Comparison of ENCODE assay signal across 8 cellular contexts in genomic region chr13:52454459-52454824, GRCh38. TPM values are rescaled to one million over a fixed set of nuclear protein-coding genes. Genes with fewer than 3 reads are reported as not detected.
DNase-seq lines count a peak whose midpoint lies in the region; ATAC-seq and TF ChIP-seq lines count a peak whose summit lies in the region.

No MANE protein-coding gene starts in this region.

- H4K20me1 ChIP-seq in DND-41 (ENCODE audit: insufficient read depth, low read length): peaks cover 23% of the 10 kb centered on the region
- H4K20me1 ChIP-seq in PC-9 (ENCODE audit: insufficient read depth): no peaks in the 10 kb centered on the region

- H3K4me3 ChIP-seq in DND-41 (ENCODE audit: low read depth in 1 of 2, low read length in 2 of 2): peak overlapping the region; percentile 77 to 90; a peak in 3 of 4 replicates
- H3K4me3 ChIP-seq in PC-9: peak overlapping the region; percentile 85
- peak overlapping the region; percentile 68 for H3K4me3 ChIP-seq in mucosa of descending colon

- ATAC-seq in DND-41 (ENCODE audit: insufficient read depth, low read depth) (no peak), HG03439 (IDR thresholded peaks at IDR 0.05; ENCODE audit: unreplicated experiment) (peak; percentile 33), mucosa of descending colon (peak; percentile 1)
- peak; percentile 15 for ATAC-seq in central memory CD8-positive, alpha-beta T cell (replicated peaks; ENCODE audit: extremely low read depth, poor library complexity, severe bottlenecking)

- POLR2A ChIA-PET in PC-9 (lab: Charles Lee; ENCODE audit: unreplicated experiment): no interaction called here

- H3K9me3 ChIP-seq in DND-41 (ENCODE audit: insufficient read depth, low read length, severe bottlenecking) (no peaks in the 10 kb centered on the region), PC-9 (ENCODE audit: insufficient read depth, low read depth) (no peaks in the 10 kb centered on the region), mucosa of descending colon (no peaks in the 10 kb centered on the region)

- H3F3A ChIP-seq in PC-9 (ENCODE audit: insufficient read depth, low read depth): no peaks in the 10 kb centered on the region; the same call in none of the 2 replicates

- CTCF ChIA-PET in PC-9 (lab: Charles Lee): no interaction called here

- H3K4me1 Mint-ChIP-seq in central memory CD8-positive, alpha-beta T cell: peaks cover 27% of the 10 kb centered on the region

- no TSS peak for BruUV-seq in PC-9 (replicated peaks; lab: Mats Ljungman, UMichigan)

- peak overlapping the region; percentile 89 for H2AFZ ChIP-seq in DND-41 (ENCODE audit: low read depth, low read length)
- peak overlapping the region; percentile 90 for H2AFZ ChIP-seq in PC-9

- TF ChIP-seq CTCF in DND-41 (IDR thresholded peaks at IDR 0.05; ENCODE audit: borderline replicate concordance, extremely low read depth, low read length, poor library complexity, severe bottlenecking) (no peak), PC-9 (conservative IDR thresholded peaks at IDR 0.05) (no peak), mucosa of descending colon (IDR thresholded peaks at IDR 0.05) (no peak)

- H3K27ac ChIP-seq in DND-41 (ENCODE audit: low read length) (peak overlapping the region; percentile 97), PC-9 (peak overlapping the region; percentile 25)

- H3K27me3 Mint-ChIP-seq in central memory CD8-positive, alpha-beta T cell: no peaks in the 10 kb centered on the region

- H3K4me1 ChIP-seq in DND-41 (ENCODE audit: insufficient read depth, low read length): peaks cover 57% of the 10 kb centered on the region
- peaks cover 35% of the 10 kb centered on the region for H3K4me1 ChIP-seq in PC-9 (replicated peaks; ENCODE audit: insufficient read depth)
- H3K4me1 ChIP-seq in mucosa of descending colon (ENCODE audit: low read depth): peaks cover 11% of the 10 kb centered on the region

- H3K27ac Mint-ChIP-seq in central memory CD8-positive, alpha-beta T cell (ENCODE audit: low read depth): peak overlapping the region; percentile 99

- no peaks in the 10 kb centered on the region for H3K9me3 Mint-ChIP-seq in central memory CD8-positive, alpha-beta T cell

- H3K36me3 ChIP-seq in DND-41 (ENCODE audit: insufficient read depth, low read length) (peaks cover 27% of the 10 kb centered on the region), PC-9 (ENCODE audit: low read depth) (peaks cover 6% of the 10 kb centered on the region; the same call in 1 of the 2 replicates), mucosa of descending colon (ENCODE audit: low read depth) (no peaks in the 10 kb centered on the region)

- H3K79me2 ChIP-seq in DND-41 (ENCODE audit: insufficient read depth, low read length) (peaks cover 58% of the 10 kb centered on the region), PC-9 (ENCODE audit: low read depth) (peaks cover 44% of the 10 kb centered on the region)

- DNase-seq in DND-41: peak; percentile 36
- peak; percentile 16 for DNase-seq in GM19238 (ENCODE audit: insufficient read length, low spot score)
- DNase-seq in PC-9: no peak
- peak in 1 of 2 donors; percentile 18 for DNase-seq in central memory CD8-positive, alpha-beta T cell (ENCODE audit: low spot score in 2 of 2)
- peak in 2 of 3 donors; percentile 36 to 37 for DNase-seq in mucosa of descending colon
- no peak for DNase-seq in stimulated activated naive CD4-positive, alpha-beta T cell treated with Interleukin-2 at 50 U/mL for 16 hours (lab: John Stamatoyannopoulos, UW)
- no peak for DNase-seq in cortex of kidney (lab: John Stamatoyannopoulos, UW)

- H3K27me3 ChIP-seq in DND-41 (ENCODE audit: insufficient read depth, low read length, poor library complexity): no peaks in the 10 kb centered on the region
- H3K27me3 ChIP-seq in PC-9 (ENCODE audit: insufficient read depth, low read depth): no peaks in the 10 kb centered on the region

- H3K4me2 ChIP-seq in DND-41 (ENCODE audit: insufficient read depth, low read length) (peak overlapping the region; percentile 87), PC-9 (peak overlapping the region; percentile 78)

- intact Hi-C loops in PC-9 (cut with micrococcal nuclease; ENCODE audit: unreplicated experiment) (loop anchor here (2.0 to 10.0 kb wide), 7 partner anchors 200 to 652 kb away; partner anchors contain the start of genes ALG11, ATP7B, DHRS12 and NEK5), mucosa of descending colon (cut with DNase I, micrococcal nuclease) (loop anchor here in 1 of 2 donors (10.0 kb wide), 1 partner anchor 110 kb away; no protein-coding TSS in a partner anchor)

- H3K4me3 Mint-ChIP-seq in central memory CD8-positive, alpha-beta T cell: peak overlapping the region; percentile 95

- H3K9ac ChIP-seq in DND-41 (ENCODE audit: low read depth, low read length): peak overlapping the region; percentile 93

- no peaks in the 10 kb centered on the region for H3K9me2 ChIP-seq in PC-9 (ENCODE audit: insufficient read depth)

- peaks cover 34% of the 10 kb centered on the region for H3K36me3 Mint-ChIP-seq in central memory CD8-positive, alpha-beta T cell (ENCODE audit: insufficient read depth)

RNA-seq across cellular contexts. Expression of gene CKAP2, which starts 0.8 kb away (rescaled TPM):
- 51.4 and 91.3 TPM in 2 replicates for total RNA-seq in PC-9 (2021)
- total RNA-seq in mucosa of descending colon: 10 to 100 TPM in 1 of 3 donors, 1 to 10 TPM in 2; 5.7 to 18.8 (median 9.8) TPM

RNA-seq across cellular contexts. Expression of gene VPS36, which starts 4.0 kb away (rescaled TPM):
- total RNA-seq in PC-9 (2021): 28.1 and 31.6 TPM in 2 replicates
- 10 to 100 TPM; 44.3 to 71.3 (median 58.1) TPM for total RNA-seq in mucosa of descending colon

RNA-seq across cellular contexts. Expression of gene THSD1, which starts 48.5 kb away (rescaled TPM):
- total RNA-seq in PC-9 (2021): 0.25 and 0.33 TPM in 2 replicates
- total RNA-seq in mucosa of descending colon: 1 to 10 TPM; 1.2 to 3.2 (median 2.0) TPM

Comparison
In these comparisons a context has a peak if more than half of its experiments do, and no peak if none do; other contexts are left out.
1. DNase-seq: peak in DND-41 (single experiment), GM19238 (single experiment) and mucosa of descending colon (2 of 3); none in PC-9 (0 of 2), stimulated activated naive CD4-positive, alpha-beta T cell treated with Interleukin-2 at 50 U/mL for 16 hours (single experiment) and cortex of kidney (single experiment).
2. Peak in every context shown above with its lines, with median percentiles within 50 percentile points of each other: H3K4me3 ChIP-seq.